Comparison of ENCODE assay signal across 21 cellular contexts in genomic region chr20:3258429-3258828, GRCh38. TPM values are rescaled to one million over a fixed set of nuclear protein-coding genes. Genes with fewer than 3 reads are reported as not detected.
DNase-seq lines count a peak whose midpoint lies in the region; ATAC-seq, FAIRE-seq and TF ChIP-seq lines count a peak whose summit lies in the region.
"Had no signal": no experiment of that assay in that cellular context is flagged by ENCODE, and none has a peak within 500 bp of the region (broad histone marks: within the 10 kb centered on the region; RNA-seq: fewer than 3 reads in every experiment).

No MANE protein-coding gene starts in this region.

- H3K9me3 ChIP-seq in K562 (replicated peaks; ENCODE audit: control insufficient read depth, insufficient read depth, low read depth, low read length) = no peaks in the 10 kb centered on the region
- H3K9me3 ChIP-seq: A549 had no signal

- CTCF ChIA-PET in K562 (lab: Yijun Ruan, JAX; ENCODE audit: low intra/inter-chr PET ratio) = no interaction called here

- H3K27ac ChIP-seq in K562 (ENCODE audit: extremely low read depth, low read depth, low read length) = no peak overlapping the region
- H3K27ac ChIP-seq: 22Rv1, A549, BLaER1, KMS-11 had no signal

- no peak for FAIRE-seq in K562 (lab: Jason Lieb, UNC)
- FAIRE-seq: A549, GM12892, HTR-8/SVneo had no signal

- intact Hi-C loops in Right ventricle myocardium superior (cut with DNase I) (no loop called here), left cardiac atrium (cut with DNase I) (no loop called here), K562 (cut with micrococcal nuclease) (no loop called here)

- peak; percentile 24 for DNase-seq in Right ventricle myocardium superior
- DNase-seq in left cardiac atrium = no peak
- peak; percentile 20 for DNase-seq in Jurkat, Clone E6-1 (ENCODE audit: low read depth, low spot score)
- no peak for DNase-seq in K562 (ENCODE audit: extremely low read depth in 1 of 4, low spot score in 3 of 4)
- DNase-seq in DMS79 (lab: John Stamatoyannopoulos, UW) = no peak
- no peak for DNase-seq in Ammon's horn (ENCODE audit: low spot score)
- DNase-seq: AML-193; Calu3; CD4-positive, alpha-beta memory T cell; DND-41; EL; HFFc6 had no signal

- no peak overlapping the region for H3K4me2 ChIP-seq in K562 (ENCODE audit: insufficient read depth, low read length)
- H3K4me2 ChIP-seq: A549, BLaER1, KMS-11 had no signal

- TF ChIP-seq POLR2A in K562 (conservative IDR thresholded peaks at IDR 0.05) = no peak

- no peaks in the 10 kb centered on the region for H3K9me1 ChIP-seq in K562 (ENCODE audit: control insufficient read depth, insufficient read depth, low read length)

- no peaks in the 10 kb centered on the region for H3K79me2 ChIP-seq in K562 (ENCODE audit: control insufficient read depth, insufficient read depth, low read length)

- no peaks in the 10 kb centered on the region for H4K20me1 ChIP-seq in K562 (replicated peaks; ENCODE audit: control insufficient read depth, insufficient read depth, low read length)
- H4K20me1 ChIP-seq: BLaER1 had no signal

- H3K36me3 ChIP-seq in K562 (ENCODE audit: control insufficient read depth, insufficient read depth, low read length) = no peaks in the 10 kb centered on the region

- H3K27me3 ChIP-seq in K562 (ENCODE audit: control insufficient read depth in 2 of 2, insufficient read depth in 2 of 2, low read length in 2 of 2) = no peaks in the 10 kb centered on the region
- H3K27me3 ChIP-seq: BLaER1 had no signal

- no peak overlapping the region for H3K9ac ChIP-seq in K562 (ENCODE audit: insufficient read depth in 1 of 2, low read depth in 2 of 2, low read length in 2 of 2)
- H3K9ac ChIP-seq: BLaER1, KMS-11 had no signal

- TF ChIP-seq CTCF in K562 (IDR thresholded peaks at IDR 0.05 in 2 of 3, conservative IDR thresholded peaks at IDR 0.05 in 1 of 3; ENCODE audit: insufficient read depth in 2 of 3, low read depth in 1 of 3, low read length in 3 of 3) = no peak

- no TSS peak for BruUV-seq in K562 (replicated peaks; lab: Mats Ljungman, UMichigan)

- no peak overlapping the region for H2AFZ ChIP-seq in K562 (ENCODE audit: low read depth, low read length)

- POLR2A ChIA-PET in K562 (lab: Yijun Ruan, JAX) = interaction anchor here (0.9 kb wide), 1 partner anchor 437 kb away, joined by 3 read pairs; no protein-coding TSS in a partner anchor

- in situ Hi-C loops in K562 (cut with MboI) = no loop called here

- TF ChIP-seq EP300 in K562 (IDR thresholded peaks at IDR 0.05; ENCODE audit: low read length) = no peak

- 76% methylated on average over 5 of the region's 5 CpGs for WGBS in K562 (ENCODE audit: insufficient coverage, low coverage, missing lambda C conversion rate)

- H3K4me1 ChIP-seq in K562 (replicated peaks in 1 of 2; ENCODE audit: control insufficient read depth in 2 of 2, insufficient read depth in 2 of 2, low read length in 2 of 2) = no peaks in the 10 kb centered on the region
- H3K4me1 ChIP-seq: A549, BLaER1 had no signal

- ATAC-seq in Right ventricle myocardium superior (ENCODE audit: poor library complexity) (no peak), left cardiac atrium (no peak), K562 (no peak), GM18519 (IDR thresholded peaks at IDR 0.05; ENCODE audit: low FRiP score, unreplicated experiment) (no peak)
- ATAC-seq: HCT116 had no signal

- TF ChIP-seq RAD21 in K562 (CRISPR knock-in tag; conservative IDR thresholded peaks at IDR 0.05 in 1 of 2, IDR thresholded peaks at IDR 0.05 in 1 of 2) = no peak

- no peak overlapping the region for H3K4me3 ChIP-seq in Jurkat, Clone E6-1 (ENCODE audit: low read length)
- no peak overlapping the region for H3K4me3 ChIP-seq in K562
- H3K4me3 ChIP-seq: A549, BLaER1 had no signal

TF ChIP-seq in K562, 482 proteins besides CTCF, POLR2A, EP300 and RAD21 (continues in another document):
- TF ChIP-seq, protein P1, sequence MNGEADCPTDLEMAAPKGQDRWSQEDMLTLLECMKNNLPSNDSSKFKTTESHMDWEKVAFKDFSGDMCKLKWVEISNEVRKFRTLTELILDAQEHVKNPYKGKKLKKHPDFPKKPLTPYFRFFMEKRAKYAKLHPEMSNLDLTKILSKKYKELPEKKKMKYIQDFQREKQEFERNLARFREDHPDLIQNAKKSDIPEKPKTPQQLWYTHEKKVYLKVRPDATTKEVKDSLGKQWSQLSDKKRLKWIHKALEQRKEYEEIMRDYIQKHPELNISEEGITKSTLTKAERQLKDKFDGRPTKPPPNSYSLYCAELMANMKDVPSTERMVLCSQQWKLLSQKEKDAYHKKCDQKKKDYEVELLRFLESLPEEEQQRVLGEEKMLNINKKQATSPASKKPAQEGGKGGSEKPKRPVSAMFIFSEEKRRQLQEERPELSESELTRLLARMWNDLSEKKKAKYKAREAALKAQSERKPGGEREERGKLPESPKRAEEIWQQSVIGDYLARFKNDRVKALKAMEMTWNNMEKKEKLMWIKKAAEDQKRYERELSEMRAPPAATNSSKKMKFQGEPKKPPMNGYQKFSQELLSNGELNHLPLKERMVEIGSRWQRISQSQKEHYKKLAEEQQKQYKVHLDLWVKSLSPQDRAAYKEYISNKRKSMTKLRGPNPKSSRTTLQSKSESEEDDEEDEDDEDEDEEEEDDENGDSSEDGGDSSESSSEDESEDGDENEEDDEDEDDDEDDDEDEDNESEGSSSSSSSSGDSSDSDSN (IDR thresholded peaks at IDR 0.05; ENCODE audit: borderline replicate concordance in 1 of 2, low read depth in 2 of 2, low read length in 2 of 2) = no peak

RNA-seq across cellular contexts. Expression of gene SLC4A11, which starts 19.4 kb away (rescaled TPM):
- total RNA-seq in Right ventricle myocardium superior (0.16 TPM), left cardiac atrium (under 1 TPM; 0.52 to 0.68 TPM), K562 (2014; rRNA removed) (0.18 and 0.86 TPM in 2 replicates), K562 (2014; rRNA removed; fragmentation: Illumina TruSeq; extraction: Trizol) (0.10 and 0.29 TPM in 2 replicates), K562 (2015; rRNA removed; fragmentation: Illumina TruSeq; extraction: Trizol) (0.11 TPM in 2 replicates), K562 (2021) (1.1 and 2.0 TPM in 2 replicates)
- polyA plus RNA-seq in Jurkat, Clone E6-1 (2012; ENCODE audit: insufficient read depth, insufficient read length) = 23.0 TPM
- total RNA-seq in K562 (2011; cell fraction: chromatin; rRNA removed; ENCODE audit: low replicate concordance) = 1.5 and 3.5 TPM in 2 replicates
- total RNA-seq in K562 (2011; cell fraction: nucleolus; rRNA removed) = 1.7 and 1.8 TPM in 2 replicates
- 1.5 and 2.0 TPM in 2 replicates for total RNA-seq in K562 (2011; cell fraction: nucleoplasm; rRNA removed)
- polyA plus RNA-seq in K562 (2011; rRNA removed) (0.20 and 0.95 TPM in 2 replicates), K562 (2014; fragmentation: Illumina TruSeq; extraction: Trizol) (0.47 and 0.49 TPM in 2 replicates), K562 (2014; fragmentation: Nextera tagmentation; extraction: Ambion mirVana) (under 1 TPM; 0.10 to 0.11 TPM), K562 (2014; rRNA removed) (0.68 and 1.6 TPM in 2 replicates)
- 0.53 and 0.66 TPM in 2 replicates for polyA plus RNA-seq in K562 (2011; cell fraction: cytosol; rRNA removed)
- polyA plus RNA-seq in K562 (2011; cell fraction: nucleus; rRNA removed) = 5.8 and 11.2 TPM in 2 replicates
- 0.57 and 0.78 TPM in 2 replicates for polyA plus RNA-seq in K562 (2012)
- 0.24 and 0.25 TPM in 2 replicates for polyA minus RNA-seq in K562 (2011; rRNA and poly(A)+ RNA removed)
- 0.38 and 1.0 TPM in 2 replicates for polyA minus RNA-seq in K562 (2011; cell fraction: cytosol; rRNA and poly(A)+ RNA removed)
- polyA minus RNA-seq in K562 (2011; cell fraction: nucleus; rRNA and poly(A)+ RNA removed) = 1.3 and 1.7 TPM in 2 replicates
- polyA plus RNA-seq: IgD-negative memory B cell had no signal

RNA-seq across cellular contexts. Expression of gene ITPA, which starts 49.1 kb away (rescaled TPM):
- 19.0 TPM for total RNA-seq in Right ventricle myocardium superior
- total RNA-seq in left cardiac atrium = 10 to 100 TPM; 18.7 to 25.7 TPM
- polyA plus RNA-seq in Jurkat, Clone E6-1 (2012; ENCODE audit: insufficient read depth, insufficient read length) = 83.0 TPM
- 17.6 and 37.3 TPM in 2 replicates for total RNA-seq in K562 (2011; cell fraction: chromatin; rRNA removed; ENCODE audit: low replicate concordance)
- 25.0 and 29.3 TPM in 2 replicates for total RNA-seq in K562 (2011; cell fraction: nucleolus; rRNA removed)
- total RNA-seq in K562 (2011; cell fraction: nucleoplasm; rRNA removed) = 22.3 and 33.4 TPM in 2 replicates
- 57.9 and 69.1 TPM in 2 replicates for total RNA-seq in K562 (2014; rRNA removed)
- 25.6 and 29.1 TPM in 2 replicates for total RNA-seq in K562 (2014; rRNA removed; fragmentation: Illumina TruSeq; extraction: Trizol)
- 37.9 and 38.4 TPM in 2 replicates for total RNA-seq in K562 (2015; rRNA removed; fragmentation: Illumina TruSeq; extraction: Trizol)
- total RNA-seq in K562 (2021) = 59.8 and 70.1 TPM in 2 replicates
- 31.9 and 48.1 TPM in 2 replicates for polyA plus RNA-seq in K562 (2011; rRNA removed)
- polyA plus RNA-seq in K562 (2011; cell fraction: cytosol; rRNA removed) = 50.7 and 79.6 TPM in 2 replicates
- polyA plus RNA-seq in K562 (2011; cell fraction: nucleus; rRNA removed) = 37.7 and 38.1 TPM in 2 replicates
- polyA plus RNA-seq in K562 (2012) = 40.6 and 45.0 TPM in 2 replicates
- polyA plus RNA-seq in K562 (2014; fragmentation: Illumina TruSeq; extraction: Trizol) = 36.7 and 46.9 TPM in 2 replicates
- polyA plus RNA-seq in K562 (2014; fragmentation: Nextera tagmentation; extraction: Ambion mirVana) = 10 to 100 TPM in 1 of 2 experiments, 1 to 10 TPM in 1; 5.0 to 20.1 TPM
- 79.7 and 81.3 TPM in 2 replicates for polyA plus RNA-seq in K562 (2014; rRNA removed)
- 9.4 and 11.0 TPM in 2 replicates for polyA minus RNA-seq in K562 (2011; rRNA and poly(A)+ RNA removed)
- 12.7 and 13.8 TPM in 2 replicates for polyA minus RNA-seq in K562 (2011; cell fraction: cytosol; rRNA and poly(A)+ RNA removed)
- polyA minus RNA-seq in K562 (2011; cell fraction: nucleus; rRNA and poly(A)+ RNA removed) = 7.0 and 10.7 TPM in 2 replicates

RNA-seq across cellular contexts. Expression of gene DDRGK1, which starts 53.9 kb away (rescaled TPM):
- 36.4 TPM for total RNA-seq in Right ventricle myocardium superior
- total RNA-seq in left cardiac atrium = 10 to 100 TPM; 39.3 to 44.8 TPM
- 55.0 TPM for polyA plus RNA-seq in Jurkat, Clone E6-1 (2012; ENCODE audit: insufficient read depth, insufficient read length)
- 59.1 and 80.5 TPM in 2 replicates for total RNA-seq in K562 (2011; cell fraction: chromatin; rRNA removed; ENCODE audit: low replicate concordance)
- total RNA-seq in K562 (2011; cell fraction: nucleolus; rRNA removed) = 65.5 and 65.9 TPM in 2 replicates
- total RNA-seq in K562 (2011; cell fraction: nucleoplasm; rRNA removed) = 71.2 and 83.1 TPM in 2 replicates
- total RNA-seq in K562 (2014; rRNA removed) = 52.3 and 55.9 TPM in 2 replicates
- total RNA-seq in K562 (2014; rRNA removed; fragmentation: Illumina TruSeq; extraction: Trizol) = 13.5 and 18.7 TPM in 2 replicates
- total RNA-seq in K562 (2015; rRNA removed; fragmentation: Illumina TruSeq; extraction: Trizol) = 29.8 and 31.3 TPM in 2 replicates
- total RNA-seq in K562 (2021) = 37.1 and 45.1 TPM in 2 replicates
- 29.1 and 67.9 TPM in 2 replicates for polyA plus RNA-seq in K562 (2011; rRNA removed)
- 35.1 and 63.8 TPM in 2 replicates for polyA plus RNA-seq in K562 (2011; cell fraction: cytosol; rRNA removed)
- polyA plus RNA-seq in K562 (2011; cell fraction: nucleus; rRNA removed) = 92.4 and 212 TPM in 2 replicates
- 34.4 and 35.1 TPM in 2 replicates for polyA plus RNA-seq in K562 (2012)
- 22.1 and 31.4 TPM in 2 replicates for polyA plus RNA-seq in K562 (2014; fragmentation: Illumina TruSeq; extraction: Trizol)
- 1 to 10 TPM; 2.3 to 3.4 TPM for polyA plus RNA-seq in K562 (2014; fragmentation: Nextera tagmentation; extraction: Ambion mirVana)
- 46.2 and 54.4 TPM in 2 replicates for polyA plus RNA-seq in K562 (2014; rRNA removed)
- polyA minus RNA-seq in K562 (2011; rRNA and poly(A)+ RNA removed) = 19.0 and 25.7 TPM in 2 replicates
- 16.6 and 19.7 TPM in 2 replicates for polyA minus RNA-seq in K562 (2011; cell fraction: cytosol; rRNA and poly(A)+ RNA removed)
- 8.5 and 29.2 TPM in 2 replicates for polyA minus RNA-seq in K562 (2011; cell fraction: nucleus; rRNA and poly(A)+ RNA removed)

Comparison
In these comparisons a context has a peak if more than half of its experiments do, and no peak if none do; other contexts are left out.
1. DNase-seq: peak in Right ventricle myocardium superior (single experiment) and Jurkat, Clone E6-1 (single experiment); none in left cardiac atrium (single experiment), K562 (0 of 4), DMS79 (single experiment) and Ammon's horn (single experiment).